In genomic region chr11:126346586-126346940, GRCh38 we compare ENCODE assay signal across 2 cellular contexts.
TF ChIP-seq lines count a peak whose summit lies in the region.

No MANE protein-coding gene starts in this region.

TF ChIP-seq in liver, 16 proteins besides CTCF, POLR2A, EP300 and RAD21:
- TF ChIP-seq HNF4A (conservative IDR thresholded peaks at IDR 0.05), result no peak

TF ChIP-seq in HepG2, 621 proteins besides CTCF, POLR2A, EP300 and RAD21:
- no peak for TF ChIP-seq HDAC6 (IDR thresholded peaks at IDR 0.05; ENCODE audit: low read depth, low read length)
- no peak for TF ChIP-seq RORA (CRISPR knock-in tag; IDR thresholded peaks at IDR 0.05)
- TF ChIP-seq KLF12 (CRISPR knock-in tag; IDR thresholded peaks at IDR 0.05; ENCODE audit: borderline replicate concordance), result no peak
- TF ChIP-seq ZNF737 (CRISPR knock-in tag; IDR thresholded peaks at IDR 0.05; ENCODE audit: borderline replicate concordance), result no peak
- no peak for TF ChIP-seq JARID2 (CRISPR knock-in tag; IDR thresholded peaks at IDR 0.05; ENCODE audit: insufficient replicate concordance)
- TF ChIP-seq KMT2B (CRISPR knock-in tag; IDR thresholded peaks at IDR 0.05), result no peak
- TF ChIP-seq CAMTA2 (CRISPR knock-in tag; IDR thresholded peaks at IDR 0.05; ENCODE audit: borderline replicate concordance), result no peak
- no peak for TF ChIP-seq KLF13 (CRISPR knock-in tag; IDR thresholded peaks at IDR 0.05)
- TF ChIP-seq TBL1XR1 (IDR thresholded peaks at IDR 0.05; ENCODE audit: borderline replicate concordance, low read length, partially characterized antibody), result no peak
- TF ChIP-seq ZBTB2 (CRISPR knock-in tag; IDR thresholded peaks at IDR 0.05; ENCODE audit: low read depth), result no peak
- no peak for TF ChIP-seq ARID5B (CRISPR knock-in tag; IDR thresholded peaks at IDR 0.05)
- no peak for TF ChIP-seq UBTF (CRISPR knock-in tag; IDR thresholded peaks at IDR 0.05)
- TF ChIP-seq ZBTB34 (CRISPR knock-in tag; IDR thresholded peaks at IDR 0.05), result no peak
- TF ChIP-seq NONO (IDR thresholded peaks at IDR 0.05), result no peak
- no peak for TF ChIP-seq NONO (CRISPR knock-in tag; conservative IDR thresholded peaks at IDR 0.05)
- TF ChIP-seq ZNF570 (CRISPR knock-in tag; IDR thresholded peaks at IDR 0.05; ENCODE audit: borderline replicate concordance), result no peak
- TF ChIP-seq DR1 (CRISPR knock-in tag; IDR thresholded peaks at IDR 0.05), result no peak
- TF ChIP-seq MXD3 (CRISPR knock-in tag; IDR thresholded peaks at IDR 0.05), result no peak
- TF ChIP-seq FOXA1 (IDR thresholded peaks at IDR 0.05), result no peak
- no peak for TF ChIP-seq FOXA1 (CRISPR knock-in tag; IDR thresholded peaks at IDR 0.05)
